ENCODE assay signal across 24 cellular contexts in genomic region chr11:45337583-45338360, GRCh38. TPM values are rescaled to one million over a fixed set of nuclear protein-coding genes. Genes with fewer than 3 reads are reported as not detected.
"Had no signal": no experiment of that assay in that cellular context is flagged by ENCODE, and none has a peak within 500 bp of the region (broad histone marks: within the 10 kb centered on the region; RNA-seq: fewer than 3 reads in every experiment).

No MANE protein-coding gene starts in this region.

- ATAC-seq: left colon; left ventricle myocardium superior; naive thymus-derived CD4-positive, alpha-beta T cell; psoas muscle; right lobe of liver; stimulated activated effector memory CD8-positive, alpha-beta T cell treated with anti-CD3 and anti-CD28 coated beads, Interleukin-12 subunit alpha, Interleukin-12 subunit beta, amount 100 ng/mL, for 72 hours; stimulated activated naive CD8-positive, alpha-beta T cell treated with anti-CD3 and anti-CD28 coated beads, Interleukin-15, Interleukin-2, amounts not matched to agents 100 U/mL and 50 U/mL, for 24 hours had no signal

- H3K36me3 ChIP-seq: esophagus squamous epithelium, right lobe of liver, suprapubic skin, thyroid gland, upper lobe of left lung, uterus had no signal

- H3K9me3 ChIP-seq: esophagus squamous epithelium, psoas muscle, right lobe of liver, suprapubic skin, thyroid gland, upper lobe of left lung, uterus had no signal

- FAIRE-seq: kidney had no signal

- H3K27ac ChIP-seq: coronary artery, esophagus squamous epithelium, hepatocyte, psoas muscle, right lobe of liver, suprapubic skin, thyroid gland, upper lobe of left lung, uterus had no signal

- H3K4me3 ChIP-seq: coronary artery, esophagus squamous epithelium, hepatocyte, lung, psoas muscle, right lobe of liver, suprapubic skin, thyroid gland, upper lobe of left lung, uterus had no signal

- DNase-seq: effector CD4-positive, alpha-beta T cell; esophagus squamous epithelium; foreskin melanocyte; kidney; left colon; left ventricle myocardium superior; naive thymus-derived CD4-positive, alpha-beta T cell; nephron progenitor cell; psoas muscle; retina; right lobe of liver; stimulated activated CD4-positive, alpha-beta T cell treated with anti-CD3 and anti-CD28 coated beads, Interleukin-4, amount 100 ng/mL, for 1 hour; stimulated activated CD8-positive, alpha-beta memory T cell treated with anti-CD3 and anti-CD28 coated beads, Interleukin-4, amount 100 ng/mL, for 48 hours; stimulated activated naive CD8-positive, alpha-beta T cell treated with anti-CD3 and anti-CD28 coated beads, Interleukin-15, Interleukin-2, amounts not matched to agents 100 U/mL and 50 U/mL, for 24 hours; thyroid gland; upper lobe of left lung; uterus had no signal

- H3K27me3 ChIP-seq: hepatocyte, right lobe of liver, thyroid gland, upper lobe of left lung, uterus had no signal

- H3K4me1 ChIP-seq: right lobe of liver, uterus had no signal

RNA-seq across cellular contexts. Expression of gene SYT13, which starts 51.6 kb away (rescaled TPM):
- total RNA-seq: mesenteric fat pad; naive thymus-derived CD4-positive, alpha-beta T cell; omental fat pad had no signal
